In genomic region chr3:67529337-67529736, GRCh38 we compare ENCODE assay signal across 1 cellular context.
TF ChIP-seq lines count a peak whose summit lies in the region.

No MANE protein-coding gene starts in this region.

TF ChIP-seq in HCT116, 20 proteins besides CTCF, POLR2A, EP300 and RAD21:
- no peak for TF ChIP-seq REST (IDR thresholded peaks at IDR 0.05; ENCODE audit: low read depth)
- no peak for TF ChIP-seq ATF3 (IDR thresholded peaks at IDR 0.05)
